2 cellular contexts compared by ENCODE assay signal in genomic region chr13:30394798-30395191, GRCh38.
TF ChIP-seq lines count a peak whose summit lies in the region.

No MANE protein-coding gene starts in this region.

TF ChIP-seq in IMR-90, 13 proteins besides CTCF, POLR2A, EP300 and RAD21:
- TF ChIP-seq NFE2L2 (IDR thresholded peaks at IDR 0.05; ENCODE audit: low read depth, low read length) = no peak
- no peak for TF ChIP-seq RFX5 (IDR thresholded peaks at IDR 0.05; ENCODE audit: low read depth, low read length)
- TF ChIP-seq MAZ (IDR thresholded peaks at IDR 0.05; ENCODE audit: borderline replicate concordance, low read depth, low read length) = no peak
- no peak for TF ChIP-seq FOS (IDR thresholded peaks at IDR 0.05; ENCODE audit: low read depth, low read length)
- no peak for TF ChIP-seq CEBPB (IDR thresholded peaks at IDR 0.05; ENCODE audit: low read depth, low read length)
- no peak for TF ChIP-seq MXI1 (IDR thresholded peaks at IDR 0.05; ENCODE audit: borderline replicate concordance, low read depth, low read length)
- no peak for TF ChIP-seq RCOR1 (IDR thresholded peaks at IDR 0.05; ENCODE audit: insufficient replicate concordance, low read length)
- no peak for TF ChIP-seq SMC3 (IDR thresholded peaks at IDR 0.05; ENCODE audit: low read depth, low read length)
- no peak for TF ChIP-seq CHD1 (IDR thresholded peaks at IDR 0.05; ENCODE audit: low read depth, low read length)
- TF ChIP-seq BHLHE40 (IDR thresholded peaks at IDR 0.05; ENCODE audit: low read depth, low read length) = no peak
- TF ChIP-seq USF2 (IDR thresholded peaks at IDR 0.05; ENCODE audit: low read depth, low read length) = no peak

TF ChIP-seq in K562, 482 proteins besides CTCF, POLR2A, EP300 and RAD21:
- TF ChIP-seq SP1 (CRISPR knock-in tag; IDR thresholded peaks at IDR 0.05) (no peak), EZH2 (IDR thresholded peaks at IDR 0.05; ENCODE audit: borderline replicate concordance, low read depth, low read length) (no peak), ETV6 (IDR thresholded peaks at IDR 0.05; ENCODE audit: borderline replicate concordance in 1 of 2, low read depth in 2 of 2, low read length in 1 of 2) (no peak), ETV6 (CRISPR knock-in tag; IDR thresholded peaks at IDR 0.05; ENCODE audit: borderline replicate concordance) (no peak), ATF6 (CRISPR knock-in tag; IDR thresholded peaks at IDR 0.05) (no peak), ZNF239 (CRISPR knock-in tag; IDR thresholded peaks at IDR 0.05) (no peak), ERF (CRISPR knock-in tag; IDR thresholded peaks at IDR 0.05) (no peak), ZNF3 (CRISPR knock-in tag; IDR thresholded peaks at IDR 0.05) (no peak), TEAD1 (CRISPR knock-in tag; IDR thresholded peaks at IDR 0.05) (no peak), ELK1 (CRISPR knock-in tag; IDR thresholded peaks at IDR 0.05) (no peak), ZNF174 (CRISPR knock-in tag; IDR thresholded peaks at IDR 0.05) (no peak), ZNF583 (CRISPR knock-in tag; IDR thresholded peaks at IDR 0.05) (no peak)
TF ChIP-seq in K562: peak in this region for 0.
